Comparison of ENCODE assay signal across 5 cellular contexts in the genomic region with DNA sequence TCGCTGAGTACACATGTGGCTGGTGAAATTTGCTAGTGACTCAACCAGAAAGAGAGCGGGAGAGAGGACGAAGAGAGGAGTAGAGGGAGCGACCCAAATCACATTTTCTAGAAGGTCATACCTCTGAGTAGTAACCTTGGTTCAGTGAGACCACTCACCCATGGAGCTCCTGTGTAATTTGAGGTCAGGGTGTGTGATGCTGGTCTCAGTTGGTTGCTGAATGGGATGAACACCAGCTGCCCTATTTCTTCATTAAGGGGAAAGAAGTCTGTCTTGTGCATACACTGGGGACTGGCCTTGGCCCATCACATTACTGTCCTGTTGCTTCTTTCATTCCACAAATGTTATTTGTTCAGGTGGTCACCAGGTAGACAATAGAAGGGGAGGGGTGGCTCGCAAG.
"Had no signal": no experiment of that assay in that cellular context is flagged by ENCODE, and none has a peak within 500 bp of the region (broad histone marks: within the 10 kb centered on the region; RNA-seq: fewer than 3 reads in every experiment).

No MANE protein-coding gene starts in this region.

- H3K4me3 Mint-ChIP-seq: H9 had no signal

- H3K27ac ChIP-seq: GM23248 had no signal

- H3K27ac Mint-ChIP-seq: H9 had no signal

- DNase-seq: GM23248, GOT3, H9, HCEC 1CT, IMR-90 had no signal

- H2AFZ ChIP-seq: GM23248 had no signal

- H3K4me3 ChIP-seq: GM23248 had no signal

- H3K9ac ChIP-seq: GM23248 had no signal
